ENCODE assay signal across 8 cellular contexts in genomic region chr3:12948891-12949711, GRCh38.
A peak's percentile ranks its signal among the peaks of the same experiment; 100 is the strongest.
DNase-seq lines count a peak whose midpoint lies in the region; ATAC-seq and TF ChIP-seq lines count a peak whose summit lies in the region.

No MANE protein-coding gene starts in this region.

- POLR2A ChIA-PET in CD8-positive, alpha-beta T cell (lab: Charles Lee): interaction anchor here (1.0 kb wide), 1 partner anchor 34 kb away, joined by 3 read pairs; no protein-coding TSS in a partner anchor

- H3K27ac Mint-ChIP-seq in CD8-positive, alpha-beta T cell: no peak overlapping the region
- H3K27ac Mint-ChIP-seq in natural killer cell treated with Interleukin-12 subunit alpha and Interleukin-12 subunit beta and Interleukin-15 and Interleukin-18, amount 100 ng/mL, for 72 hours: peak overlapping the region; percentile 69 to 70

- DNase-seq in CD8-positive, alpha-beta T cell: peak in 2 of 7 experiments; percentile 12 to 23
- DNase-seq in GM20000 (ENCODE audit: low spot score) (peak; percentile 57), MG63 (peak; percentile 59), amniotic epithelial cell (ENCODE audit: low read depth) (peak; percentile 58), superior temporal gyrus (ENCODE audit: extremely low spot score) (no peak), DMS153 (lab: John Stamatoyannopoulos, UW) (no peak), ecto neural progenitor cell (ENCODE audit: low spot score) (no peak)
- no peak for DNase-seq in natural killer cell treated with Interleukin-12 subunit alpha and Interleukin-12 subunit beta and Interleukin-15 and Interleukin-18, amount 100 ng/mL, for 72 hours (ENCODE audit: low spot score)

- peak; percentile 72 for ATAC-seq in CD8-positive, alpha-beta T cell
- peak; percentile 90 to 92 for ATAC-seq in natural killer cell treated with Interleukin-12 subunit alpha and Interleukin-12 subunit beta and Interleukin-15 and Interleukin-18, amount 100 ng/mL, for 72 hours

- H3K4me3 Mint-ChIP-seq in CD8-positive, alpha-beta T cell: no peak overlapping the region
- H3K4me3 Mint-ChIP-seq in natural killer cell treated with Interleukin-12 subunit alpha and Interleukin-12 subunit beta and Interleukin-15 and Interleukin-18, amount 100 ng/mL, for 72 hours: peak overlapping the region; percentile 66

- H3K27ac ChIP-seq in CD8-positive, alpha-beta T cell (ENCODE audit: low read depth, low read length): no peak overlapping the region

- peaks cover 18% of the 10 kb centered on the region for H3K36me3 Mint-ChIP-seq in CD8-positive, alpha-beta T cell
- H3K36me3 Mint-ChIP-seq in natural killer cell treated with Interleukin-12 subunit alpha and Interleukin-12 subunit beta and Interleukin-15 and Interleukin-18, amount 100 ng/mL, for 72 hours: no peaks in the 10 kb centered on the region

- H3K9me3 ChIP-seq in CD8-positive, alpha-beta T cell (ENCODE audit: low read length): no peaks in the 10 kb centered on the region
- no peaks in the 10 kb centered on the region for H3K9me3 ChIP-seq in MG63

- intact Hi-C loops in CD8-positive, alpha-beta T cell (cut with DNase I, micrococcal nuclease): no loop called here

- H3K9me3 Mint-ChIP-seq in CD8-positive, alpha-beta T cell: no peaks in the 10 kb centered on the region
- no peaks in the 10 kb centered on the region for H3K9me3 Mint-ChIP-seq in natural killer cell treated with Interleukin-12 subunit alpha and Interleukin-12 subunit beta and Interleukin-15 and Interleukin-18, amount 100 ng/mL, for 72 hours

- H3K4me1 ChIP-seq in CD8-positive, alpha-beta T cell (ENCODE audit: insufficient read depth, low read length): peaks cover 36% of the 10 kb centered on the region

- H3K36me3 ChIP-seq in CD8-positive, alpha-beta T cell (ENCODE audit: insufficient read depth, low read length): no peaks in the 10 kb centered on the region
- H3K36me3 ChIP-seq in MG63: no peaks in the 10 kb centered on the region

- CTCF ChIA-PET in CD8-positive, alpha-beta T cell (lab: Charles Lee): interaction anchor here (1.2 kb wide), 1 partner anchor 30 kb away, joined by 5 read pairs; no protein-coding TSS in a partner anchor

- peaks cover 53% of the 10 kb centered on the region for H3K4me1 Mint-ChIP-seq in CD8-positive, alpha-beta T cell (ENCODE audit: low read depth)
- peaks cover 54 to 64% of the 10 kb centered on the region in 2 donors for H3K4me1 Mint-ChIP-seq in natural killer cell treated with Interleukin-12 subunit alpha and Interleukin-12 subunit beta and Interleukin-15 and Interleukin-18, amount 100 ng/mL, for 72 hours (ENCODE audit: low read depth in 2 of 2)

- TF ChIP-seq CTCF in CD8-positive, alpha-beta T cell (IDR thresholded peaks at IDR 0.05): no peak
- TF ChIP-seq CTCF in GM20000 (IDR thresholded peaks at IDR 0.05; ENCODE audit: extremely low read depth, missing control alignments): no peak

- no peak overlapping the region for H3K4me3 ChIP-seq in CD8-positive, alpha-beta T cell (ENCODE audit: low read depth, low read length)
- no peak overlapping the region for H3K4me3 ChIP-seq in MG63

- H3K27me3 Mint-ChIP-seq in CD8-positive, alpha-beta T cell (ENCODE audit: low read depth): no peaks in the 10 kb centered on the region
- H3K27me3 Mint-ChIP-seq in natural killer cell treated with Interleukin-12 subunit alpha and Interleukin-12 subunit beta and Interleukin-15 and Interleukin-18, amount 100 ng/mL, for 72 hours: no peaks in the 10 kb centered on the region

- H3K27me3 ChIP-seq in CD8-positive, alpha-beta T cell (ENCODE audit: insufficient read depth, low read length): no peaks in the 10 kb centered on the region
- H3K27me3 ChIP-seq in MG63: no peaks in the 10 kb centered on the region

Comparison
In these comparisons a context has a peak if more than half of its experiments do, and no peak if none do; other contexts are left out.
1. DNase-seq: peak in GM20000 (single experiment), MG63 (single experiment) and amniotic epithelial cell (single experiment); none in natural killer cell treated with Interleukin-12 subunit alpha and Interleukin-12 subunit beta and Interleukin-15 and Interleukin-18, amount 100 ng/mL, for 72 hours (single experiment), superior temporal gyrus (single experiment), DMS153 (single experiment) and ecto neural progenitor cell (single experiment).